Comparison of ENCODE assay signal across 10 cellular contexts in genomic region chr19:1018393-1018792, GRCh38. TPM values are rescaled to one million over a fixed set of nuclear protein-coding genes. Genes with fewer than 3 reads are reported as not detected.
DNase-seq lines count a peak whose midpoint lies in the region; ATAC-seq and TF ChIP-seq lines count a peak whose summit lies in the region.
"Had no signal": no experiment of that assay in that cellular context is flagged by ENCODE, and none has a peak within 500 bp of the region (broad histone marks: within the 10 kb centered on the region; RNA-seq: fewer than 3 reads in every experiment).

No MANE protein-coding gene starts in this region.

- DNase-seq in CD14-positive monocyte (ENCODE audit: low spot score), result no peak
- peak in 56 of 76 experiments; percentile 21 to 76 (median 48) for DNase-seq in HUDEP-2 (lab: John Stamatoyannopoulos, UW; ENCODE audit: unreplicated experiment in 76 of 76)
- DNase-seq in activated T-helper 2 cell treated with anti-CD3 and anti-CD28 coated beads, Interferon-gamma antibody, Interleukin-2, Interleukin-4, amounts not matched to agents 10 μg/mL and 5 μg/mL and 100 μg/mL, durations not matched to agents 14 hours and 24 hours and 36 hours (ENCODE audit: low spot score), result no peak
- DNase-seq in globus pallidus (ENCODE audit: low spot score), result no peak
- DNase-seq in OCI-M2 (lab: John Stamatoyannopoulos, UW; ENCODE audit: unreplicated experiment), result no peak
- no peak for DNase-seq in NCI-H345 (lab: John Stamatoyannopoulos, UW)
- DNase-seq: cortex of kidney, NCI-H1417 had no signal

- H3K36me3 Mint-ChIP-seq in CD14-positive monocyte (peaks cover 10 to 30% of the 10 kb centered on the region in 2 donors), nephron (ENCODE audit: low read depth) (no peaks in the 10 kb centered on the region)
- peaks cover 9% of the 10 kb centered on the region for H3K36me3 Mint-ChIP-seq in activated T-helper 2 cell treated with anti-CD3 and anti-CD28 coated beads, Interferon-gamma antibody, Interleukin-2, Interleukin-4, amounts not matched to agents 10 μg/mL and 5 μg/mL and 100 μg/mL, durations not matched to agents 14 hours and 24 hours and 36 hours (ENCODE audit: low read depth)

- no peak for TF ChIP-seq CTCF in CD14-positive monocyte (IDR thresholded peaks at IDR 0.05)
- no peak for TF ChIP-seq CTCF in nephron (IDR thresholded peaks at IDR 0.05; ENCODE audit: unreplicated experiment in 3 of 3)

- no peak overlapping the region for H3K4me3 Mint-ChIP-seq in CD14-positive monocyte
- H3K4me3 Mint-ChIP-seq in activated T-helper 2 cell treated with anti-CD3 and anti-CD28 coated beads, Interferon-gamma antibody, Interleukin-2, Interleukin-4, amounts not matched to agents 10 μg/mL and 5 μg/mL and 100 μg/mL, durations not matched to agents 14 hours and 24 hours and 36 hours (ENCODE audit: low read depth), result peak overlapping the region; percentile 91
- peak overlapping the region; percentile 89 to 94 (median 92) for H3K4me3 Mint-ChIP-seq in nephron

- H3K4me1 Mint-ChIP-seq in CD14-positive monocyte (peaks cover 44% of the 10 kb centered on the region), nephron (peaks cover 16% of the 10 kb centered on the region)
- H3K4me1 Mint-ChIP-seq in activated T-helper 2 cell treated with anti-CD3 and anti-CD28 coated beads, Interferon-gamma antibody, Interleukin-2, Interleukin-4, amounts not matched to agents 10 μg/mL and 5 μg/mL and 100 μg/mL, durations not matched to agents 14 hours and 24 hours and 36 hours (ENCODE audit: low read depth), result peaks cover 19% of the 10 kb centered on the region

- peak overlapping the region in 5 of 7 donors; percentile 13 to 81 (median 53) for H3K27ac Mint-ChIP-seq in CD14-positive monocyte
- no peak overlapping the region for H3K27ac Mint-ChIP-seq in activated T-helper 2 cell treated with anti-CD3 and anti-CD28 coated beads, Interferon-gamma antibody, Interleukin-2, Interleukin-4, amounts not matched to agents 10 μg/mL and 5 μg/mL and 100 μg/mL, durations not matched to agents 14 hours and 24 hours and 36 hours
- peak overlapping the region in 2 of 3 experiments; percentile 19 to 48 for H3K27ac Mint-ChIP-seq in nephron

- no peak for ATAC-seq in HG02981 (IDR thresholded peaks at IDR 0.05; ENCODE audit: unreplicated experiment)

- peaks cover 0 to 1% (median 0%) of the 10 kb centered on the region in 3 donors for H3K27me3 Mint-ChIP-seq in CD14-positive monocyte (ENCODE audit: low read depth in 3 of 3)
- no peaks in the 10 kb centered on the region for H3K27me3 Mint-ChIP-seq in activated T-helper 2 cell treated with anti-CD3 and anti-CD28 coated beads, Interferon-gamma antibody, Interleukin-2, Interleukin-4, amounts not matched to agents 10 μg/mL and 5 μg/mL and 100 μg/mL, durations not matched to agents 14 hours and 24 hours and 36 hours (ENCODE audit: low read depth)
- H3K27me3 Mint-ChIP-seq in nephron (ENCODE audit: low read depth), result peaks cover 3% of the 10 kb centered on the region

- H3K9me3 Mint-ChIP-seq in CD14-positive monocyte (no peaks in the 10 kb centered on the region), nephron (no peaks in the 10 kb centered on the region)
- no peaks in the 10 kb centered on the region for H3K9me3 Mint-ChIP-seq in activated T-helper 2 cell treated with anti-CD3 and anti-CD28 coated beads, Interferon-gamma antibody, Interleukin-2, Interleukin-4, amounts not matched to agents 10 μg/mL and 5 μg/mL and 100 μg/mL, durations not matched to agents 14 hours and 24 hours and 36 hours

- intact Hi-C loops in CD14-positive monocyte (cut with micrococcal nuclease), result no loop called here
- intact Hi-C loops in activated T-helper 2 cell treated with anti-CD3 and anti-CD28 coated beads, Interferon-gamma antibody, Interleukin-2, Interleukin-4, amounts not matched to agents 10 μg/mL and 5 μg/mL and 100 μg/mL, durations not matched to agents 14 hours and 24 hours and 36 hours (cut with micrococcal nuclease), result no loop called here

RNA-seq across cellular contexts. Expression of gene TMEM259, which starts 2.5 kb away (rescaled TPM):
- polyA plus RNA-seq in CD14-positive monocyte, result 10 to 100 TPM; 37.4 to 45.0 TPM
- total RNA-seq in activated T-helper 2 cell treated with anti-CD3 and anti-CD28 coated beads, Interferon-gamma antibody, Interleukin-2, Interleukin-4, amounts not matched to agents 10 μg/mL and 5 μg/mL and 100 μg/mL, durations not matched to agents 14 hours and 24 hours and 36 hours, result 137 and 138 TPM in 2 replicates

RNA-seq across cellular contexts. Expression of gene RNU6-2, which starts 2.9 kb away (rescaled TPM):
- not detected for polyA plus RNA-seq in CD14-positive monocyte
- not detected in 2 replicates for total RNA-seq in activated T-helper 2 cell treated with anti-CD3 and anti-CD28 coated beads, Interferon-gamma antibody, Interleukin-2, Interleukin-4, amounts not matched to agents 10 μg/mL and 5 μg/mL and 100 μg/mL, durations not matched to agents 14 hours and 24 hours and 36 hours

RNA-seq across cellular contexts. Expression of gene CNN2, which starts 8.0 kb away (rescaled TPM):
- polyA plus RNA-seq in CD14-positive monocyte, result 100 to 1,000 TPM in 1 of 2 donors, 10 to 100 TPM in 1; 69.9 to 144 TPM
- 160 and 163 TPM in 2 replicates for total RNA-seq in activated T-helper 2 cell treated with anti-CD3 and anti-CD28 coated beads, Interferon-gamma antibody, Interleukin-2, Interleukin-4, amounts not matched to agents 10 μg/mL and 5 μg/mL and 100 μg/mL, durations not matched to agents 14 hours and 24 hours and 36 hours

RNA-seq across cellular contexts. Expression of gene GRIN3B, which starts 18.2 kb away (rescaled TPM):
- under 1 TPM in 1 of 2 donors, not detected in 1; 0.13 TPM for polyA plus RNA-seq in CD14-positive monocyte
- total RNA-seq in activated T-helper 2 cell treated with anti-CD3 and anti-CD28 coated beads, Interferon-gamma antibody, Interleukin-2, Interleukin-4, amounts not matched to agents 10 μg/mL and 5 μg/mL and 100 μg/mL, durations not matched to agents 14 hours and 24 hours and 36 hours, result 0.11 TPM in 1 of 2 replicates, not detected in the other

RNA-seq across cellular contexts. Expression of gene ABCA7, which starts 21.5 kb away (rescaled TPM):
- 1 to 10 TPM; 1.7 to 7.8 TPM for polyA plus RNA-seq in CD14-positive monocyte
- total RNA-seq in activated T-helper 2 cell treated with anti-CD3 and anti-CD28 coated beads, Interferon-gamma antibody, Interleukin-2, Interleukin-4, amounts not matched to agents 10 μg/mL and 5 μg/mL and 100 μg/mL, durations not matched to agents 14 hours and 24 hours and 36 hours, result 17.2 and 19.6 TPM in 2 replicates

Comparison
In these comparisons a context has a peak if more than half of its experiments do, and no peak if none do; other contexts are left out.
1. DNase-seq: peak in HUDEP-2 (56 of 76); none in CD14-positive monocyte (single experiment), activated T-helper 2 cell treated with anti-CD3 and anti-CD28 coated beads, Interferon-gamma antibody, Interleukin-2, Interleukin-4, amounts not matched to agents 10 μg/mL and 5 μg/mL and 100 μg/mL, durations not matched to agents 14 hours and 24 hours and 36 hours (single experiment), globus pallidus (single experiment), OCI-M2 (single experiment) and NCI-H345 (single experiment).
2. H3K4me3 Mint-ChIP-seq: peak in activated T-helper 2 cell treated with anti-CD3 and anti-CD28 coated beads, Interferon-gamma antibody, Interleukin-2, Interleukin-4, amounts not matched to agents 10 μg/mL and 5 μg/mL and 100 μg/mL, durations not matched to agents 14 hours and 24 hours and 36 hours (single experiment) and nephron (3 of 3); none in CD14-positive monocyte (0 of 2).